1 cellular context compared by ENCODE assay signal in the genomic region with DNA sequence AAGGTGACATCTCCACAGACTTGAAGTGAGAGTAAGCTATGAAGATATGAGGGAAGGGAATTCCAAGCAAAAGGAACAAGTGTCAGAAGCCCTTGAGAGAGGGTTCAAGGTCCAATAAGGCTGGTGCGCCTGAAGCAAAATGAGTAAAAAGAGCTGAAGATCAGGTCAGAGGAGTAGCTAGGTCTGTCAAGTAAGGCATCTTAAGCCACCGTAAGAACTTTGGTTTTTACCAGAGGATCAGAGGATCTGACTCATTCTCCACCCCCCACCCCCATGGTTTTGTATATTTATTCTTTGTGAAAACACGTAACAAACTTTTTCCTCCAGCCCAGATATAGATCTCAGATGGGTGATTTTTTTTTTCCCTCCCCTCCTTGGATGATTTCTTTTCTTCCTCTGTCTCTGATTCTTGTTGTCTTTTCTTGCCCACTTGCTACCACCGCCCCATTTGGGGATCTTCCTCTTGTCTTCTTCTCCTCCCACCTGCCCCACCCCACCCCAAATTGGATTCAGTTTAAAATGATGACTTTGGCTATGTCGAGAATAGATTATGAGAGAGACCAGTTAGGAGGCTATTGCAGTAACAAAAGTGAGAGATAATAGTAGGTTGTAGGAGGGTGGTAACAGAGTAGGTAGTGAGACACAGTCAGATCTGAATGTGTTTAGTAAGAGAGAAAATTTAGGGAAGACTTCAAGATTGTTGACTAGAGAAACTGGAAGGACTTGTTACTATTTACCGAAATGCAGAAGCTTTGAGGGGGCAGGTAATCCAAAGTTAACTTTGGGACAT.
A peak's percentile ranks its signal among the peaks of the same experiment; 100 is the strongest.
TF ChIP-seq lines count a peak whose summit lies in the region.

No MANE protein-coding gene starts in this region.

TF ChIP-seq in HepG2, 621 proteins besides CTCF, POLR2A, EP300 and RAD21:
- TF ChIP-seq SIN3A (IDR thresholded peaks at IDR 0.05; ENCODE audit: borderline replicate concordance, low read depth, low read length) (no peak), AGO2 (optimal IDR thresholded peaks at IDR 0.05; ENCODE audit: low read depth, low read length) (peak; percentile 51), PAF1 (CRISPR knock-in tag; IDR thresholded peaks at IDR 0.05) (peak; percentile 73; the same call in 1 of the 2 replicates), TP53 (CRISPR knock-in tag; conservative IDR thresholded peaks at IDR 0.05) (no peak), PAX8 (CRISPR knock-in tag; IDR thresholded peaks at IDR 0.05; ENCODE audit: borderline replicate concordance) (no peak), RBM22 (optimal IDR thresholded peaks at IDR 0.05; ENCODE audit: low read length) (peak; percentile 58), POLR2AphosphoS5 (IDR thresholded peaks at IDR 0.05; ENCODE audit: low read depth, low read length) (0 out of 2 replicates have a peak, but pooled peaks have one; percentile 33)
- TF ChIP-seq, protein P1, sequence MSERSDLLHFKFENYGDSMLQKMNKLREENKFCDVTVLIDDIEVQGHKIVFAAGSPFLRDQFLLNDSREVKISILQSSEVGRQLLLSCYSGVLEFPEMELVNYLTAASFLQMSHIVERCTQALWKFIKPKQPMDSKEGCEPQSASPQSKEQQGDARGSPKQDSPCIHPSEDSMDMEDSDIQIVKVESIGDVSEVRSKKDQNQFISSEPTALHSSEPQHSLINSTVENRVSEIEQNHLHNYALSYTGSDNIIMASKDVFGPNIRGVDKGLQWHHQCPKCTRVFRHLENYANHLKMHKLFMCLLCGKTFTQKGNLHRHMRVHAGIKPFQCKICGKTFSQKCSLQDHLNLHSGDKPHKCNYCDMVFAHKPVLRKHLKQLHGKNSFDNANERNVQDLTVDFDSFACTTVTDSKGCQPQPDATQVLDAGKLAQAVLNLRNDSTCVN (CRISPR knock-in tag; IDR thresholded peaks at IDR 0.05; ENCODE audit: borderline replicate concordance), result no peak
